ENCODE assay signal across 8 cellular contexts in genomic region chr2:105336786-105337121, GRCh38. TPM values are rescaled to one million over a fixed set of nuclear protein-coding genes. Genes with fewer than 3 reads are reported as not detected.
DNase-seq lines count a peak whose midpoint lies in the region; ATAC-seq and TF ChIP-seq lines count a peak whose summit lies in the region.

No MANE protein-coding gene starts in this region.

- POLR2A ChIA-PET in AG04450 (lab: Yijun Ruan, JAX) = interaction anchor here (1.4 kb wide), 1 partner anchor 8 kb away, joined by 4 read pairs; no protein-coding TSS in a partner anchor
- POLR2A ChIA-PET in naive thymus-derived CD4-positive, alpha-beta T cell (lab: Charles Lee) = interaction anchor here (1.3 to 2.4 kb wide), 2 partner anchors 9 to 61 kb away, joined by 4 to 16 read pairs; partner anchors contain the start of gene FHL2

- peak overlapping the region; percentile 89 to 100 (median 98) for H3K4me3 Mint-ChIP-seq in naive thymus-derived CD4-positive, alpha-beta T cell

- intact Hi-C loops in naive thymus-derived CD4-positive, alpha-beta T cell (cut with micrococcal nuclease) = loop anchor here (1.0 to 10.0 kb wide), 8 partner anchors 7 to 858 kb away; partner anchors contain the start of genes TGFBRAP1 (in 2 of the 2), UXS1 (in 2 of the 2), MRPS9 (in 1 of the 2) and NCK2 (in 1 of the 2)

- no peaks in the 10 kb centered on the region for H3K9me3 ChIP-seq in AG04450 (ENCODE audit: control insufficient read depth, insufficient read depth, low read length)
- H3K9me3 ChIP-seq in naive thymus-derived CD4-positive, alpha-beta T cell (ENCODE audit: control insufficient read depth in 2 of 3, low read length in 3 of 3) = no peaks in the 10 kb centered on the region

- H3K27me3 Mint-ChIP-seq in naive thymus-derived CD4-positive, alpha-beta T cell = no peaks in the 10 kb centered on the region

- H3K4me1 ChIP-seq in naive thymus-derived CD4-positive, alpha-beta T cell (ENCODE audit: control insufficient read depth in 2 of 2, insufficient read depth in 2 of 2, low read length in 2 of 2) = peaks cover 18 to 22% of the 10 kb centered on the region in 2 donors

- H3K9me3 Mint-ChIP-seq in naive thymus-derived CD4-positive, alpha-beta T cell = peaks cover 0 to 2% (median 0%) of the 10 kb centered on the region in 11 donors

- H3K36me3 ChIP-seq in naive thymus-derived CD4-positive, alpha-beta T cell (ENCODE audit: control insufficient read depth in 2 of 3, insufficient read depth in 3 of 3, low read length in 3 of 3) = peaks cover 0 to 18% (median 0%) of the 10 kb centered on the region in 3 experiments

- H3K36me3 Mint-ChIP-seq in naive thymus-derived CD4-positive, alpha-beta T cell = peaks cover 5 to 14% (median 8%) of the 10 kb centered on the region in 5 donors

- H3K4me1 Mint-ChIP-seq in naive thymus-derived CD4-positive, alpha-beta T cell = peaks cover 20 to 44% (median 42%) of the 10 kb centered on the region in 7 donors

- H3K27ac ChIP-seq in AG04450 (ENCODE audit: low read depth, low read length) (peak overlapping the region; percentile 100), coronary artery (peak overlapping the region; percentile 81 to 92)
- H3K27ac ChIP-seq in naive thymus-derived CD4-positive, alpha-beta T cell (ENCODE audit: low read depth, low read length) = peak overlapping the region; percentile 99

- DNase-seq in AG04450 (ENCODE audit: low read depth, low spot score) = no peak
- no peak for DNase-seq in LNCaP clone FGC (ENCODE audit: low read depth)
- no peak for DNase-seq in coronary artery (ENCODE audit: low spot score)
- DNase-seq in naive thymus-derived CD4-positive, alpha-beta T cell = no peak
- DNase-seq in stimulated activated naive CD4-positive, alpha-beta T cell treated with Interleukin-2 at 50 U/mL for 16 hours (lab: John Stamatoyannopoulos, UW) = no peak
- no peak for DNase-seq in GM10266 (ENCODE audit: extremely low spot score)

- no peak for ATAC-seq in naive thymus-derived CD4-positive, alpha-beta T cell
- ATAC-seq in HG03432 (IDR thresholded peaks at IDR 0.05; ENCODE audit: unreplicated experiment) (no peak), HG02884 (IDR thresholded peaks at IDR 0.05; ENCODE audit: unreplicated experiment) (no peak)

- CTCF ChIA-PET in AG04450 (lab: Charles Lee) = interaction anchor here (0.9 to 1.1 kb wide), 2 partner anchors 9 to 184 kb away, joined by 3 to 6 read pairs; no protein-coding TSS in a partner anchor
- CTCF ChIA-PET in naive thymus-derived CD4-positive, alpha-beta T cell (lab: Charles Lee) = no interaction called here

- H3K27ac Mint-ChIP-seq in naive thymus-derived CD4-positive, alpha-beta T cell = peak overlapping the region; percentile 99 to 100 (median 100)

- no peaks in the 10 kb centered on the region for H3K27me3 ChIP-seq in AG04450 (ENCODE audit: control insufficient read depth, insufficient read depth, low read length)
- no peaks in the 10 kb centered on the region for H3K27me3 ChIP-seq in naive thymus-derived CD4-positive, alpha-beta T cell (ENCODE audit: control insufficient read depth in 2 of 2, insufficient read depth in 2 of 2, low read length in 2 of 2)

- peak overlapping the region; percentile 96 for H3K4me3 ChIP-seq in AG04450 (ENCODE audit: low read depth, low read length)
- H3K4me3 ChIP-seq in LNCaP clone FGC (ENCODE audit: low read depth, low read length) = peak overlapping the region; percentile 97
- peak overlapping the region; percentile 92 for H3K4me3 ChIP-seq in coronary artery
- peak overlapping the region; percentile 83 for H3K4me3 ChIP-seq in naive thymus-derived CD4-positive, alpha-beta T cell (ENCODE audit: low read length)

- no peak for TF ChIP-seq CTCF in AG04450 (IDR thresholded peaks at IDR 0.05; ENCODE audit: low read depth, low read length)
- TF ChIP-seq CTCF in LNCaP clone FGC (IDR thresholded peaks at IDR 0.05; ENCODE audit: control insufficient read depth, extremely low read depth, insufficient read depth) = no peak
- TF ChIP-seq CTCF in coronary artery (IDR thresholded peaks at IDR 0.05) = no peak
- no peak for TF ChIP-seq CTCF in GM10266 (IDR thresholded peaks at IDR 0.05; ENCODE audit: control insufficient read depth, insufficient read depth, low read depth, missing control alignments)

RNA-seq across cellular contexts. Expression of gene C2orf49, which starts 0.6 kb away (rescaled TPM):
- polyA plus RNA-seq in AG04450 (2011; rRNA removed) = 13.7 and 20.3 TPM in 2 replicates
- polyA minus RNA-seq in AG04450 (2011; rRNA and poly(A)+ RNA removed) = 9.9 and 11.5 TPM in 2 replicates
- 10 to 100 TPM; 17.5 to 30.8 (median 23.4) TPM for total RNA-seq in naive thymus-derived CD4-positive, alpha-beta T cell
- polyA plus RNA-seq in naive thymus-derived CD4-positive, alpha-beta T cell = 10 to 100 TPM in 1 of 2 donors, 1 to 10 TPM in 1; 9.7 to 11.1 TPM

RNA-seq across cellular contexts. Expression of gene TGFBRAP1, which starts 7.2 kb away (rescaled TPM):
- polyA plus RNA-seq in AG04450 (2011; rRNA removed) = 7.9 and 9.8 TPM in 2 replicates
- polyA minus RNA-seq in AG04450 (2011; rRNA and poly(A)+ RNA removed) = 14.0 and 16.7 TPM in 2 replicates
- total RNA-seq in naive thymus-derived CD4-positive, alpha-beta T cell = 10 to 100 TPM; 19.1 to 22.5 (median 21.6) TPM
- 10 to 100 TPM; 18.0 to 28.3 TPM for polyA plus RNA-seq in naive thymus-derived CD4-positive, alpha-beta T cell
